Comparison of ENCODE assay signal across 14 cellular contexts in the genomic region with DNA sequence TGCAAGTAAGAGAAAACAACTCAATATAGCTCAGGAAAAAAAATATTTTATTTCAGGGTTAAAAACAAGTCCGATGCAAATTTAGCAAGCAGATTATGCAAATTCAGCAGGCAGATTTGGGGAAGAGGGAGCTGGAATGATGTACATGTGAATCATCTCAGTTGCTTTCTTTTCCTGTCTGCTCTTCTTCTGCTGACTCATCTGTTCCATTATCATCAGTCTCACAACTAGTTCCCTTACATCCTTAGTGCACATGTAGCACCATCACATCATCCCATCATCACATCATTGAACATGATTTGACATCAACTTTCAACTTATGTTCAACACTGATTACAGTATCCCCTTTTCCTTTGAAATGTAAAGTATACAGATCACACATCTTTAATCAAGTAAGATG. TPM values are rescaled to one million over a fixed set of nuclear protein-coding genes. Genes with fewer than 3 reads are reported as not detected.
A peak's percentile ranks its signal among the peaks of the same experiment; 100 is the strongest.
DNase-seq lines count a peak whose midpoint lies in the region; ATAC-seq and TF ChIP-seq lines count a peak whose summit lies in the region.
"Had no signal": no experiment of that assay in that cellular context is flagged by ENCODE, and none has a peak within 500 bp of the region (broad histone marks: within the 10 kb centered on the region; RNA-seq: fewer than 3 reads in every experiment).

No MANE protein-coding gene starts in this region.

- H3K9me3 Mint-ChIP-seq in activated T-helper 17 cell treated with anti-CD3 and anti-CD28 coated beads, Interleukin-2, amount 50 U/mL, for 72 hours: no peaks in the 10 kb centered on the region

- no peak overlapping the region for H3K27ac ChIP-seq in substantia nigra (ENCODE audit: low read depth, low read length, poor library complexity, severe bottlenecking)
- H3K27ac ChIP-seq: HL-60, left ventricle myocardium inferior, tibial artery had no signal

- H3K4me1 Mint-ChIP-seq in activated T-helper 17 cell treated with anti-CD3 and anti-CD28 coated beads, Interleukin-2, amount 50 U/mL, for 72 hours: peaks cover 5% of the 10 kb centered on the region

- no peak overlapping the region for H3K4me3 Mint-ChIP-seq in activated T-helper 17 cell treated with anti-CD3 and anti-CD28 coated beads, Interleukin-2, amount 50 U/mL, for 72 hours
- H3K4me3 Mint-ChIP-seq: CD4-positive, alpha-beta T cell had no signal

- H3K36me3 Mint-ChIP-seq in activated T-helper 17 cell treated with anti-CD3 and anti-CD28 coated beads, Interleukin-2, amount 50 U/mL, for 72 hours (ENCODE audit: low read depth): no peaks in the 10 kb centered on the region

- peak; percentile 4 for DNase-seq in GM10266 (ENCODE audit: extremely low spot score)
- DNase-seq in MV-4-11 (lab: John Stamatoyannopoulos, UW): no peak
- no peak for DNase-seq in effector CD8-positive, alpha-beta T cell (lab: John Stamatoyannopoulos, UW)
- DNase-seq in substantia nigra (lab: John Stamatoyannopoulos, UW): no peak
- DNase-seq in activated CD4-positive, alpha-beta T cell treated with anti-CD3 and anti-CD28 coated beads, Interleukin-2, amount 50 U/mL, for 48 hours: no peak
- DNase-seq: CD4-positive, alpha-beta T cell; left ventricle myocardium inferior; NCI-H2171; tibial artery had no signal

- H3K27me3 Mint-ChIP-seq in activated T-helper 17 cell treated with anti-CD3 and anti-CD28 coated beads, Interleukin-2, amount 50 U/mL, for 72 hours: no peaks in the 10 kb centered on the region
- H3K27me3 Mint-ChIP-seq: CD4-positive, alpha-beta T cell had no signal

- no peak overlapping the region for H3K27ac Mint-ChIP-seq in activated T-helper 17 cell treated with anti-CD3 and anti-CD28 coated beads, Interleukin-2, amount 50 U/mL, for 72 hours
- H3K27ac Mint-ChIP-seq: CD4-positive, alpha-beta T cell had no signal

- no peak for TF ChIP-seq CTCF in GM10266 (IDR thresholded peaks at IDR 0.05; ENCODE audit: control insufficient read depth, insufficient read depth, low read depth, missing control alignments)

- ATAC-seq in GM19463 (IDR thresholded peaks at IDR 0.05; ENCODE audit: unreplicated experiment) (peak; percentile 51), HG03196 (IDR thresholded peaks at IDR 0.05; ENCODE audit: unreplicated experiment) (peak; percentile 45)
- ATAC-seq in activated T-helper 17 cell treated with anti-CD3 and anti-CD28 coated beads, Interleukin-2, amount 50 U/mL, for 72 hours (replicated peaks): peak; percentile 68

RNA-seq across cellular contexts. Expression of a gene that starts 11.5 kb away (rescaled TPM):
- not detected for total RNA-seq in activated T-helper 17 cell treated with anti-CD3 and anti-CD28 coated beads, Interleukin-2, amount 50 U/mL, for 72 hours
- total RNA-seq: CD4-positive, alpha-beta T cell; left ventricle myocardium inferior; posterior vena cava had no signal

RNA-seq across cellular contexts. Expression of a gene that starts 16.9 kb away (rescaled TPM):
- not detected for total RNA-seq in activated T-helper 17 cell treated with anti-CD3 and anti-CD28 coated beads, Interleukin-2, amount 50 U/mL, for 72 hours
- total RNA-seq: CD4-positive, alpha-beta T cell; left ventricle myocardium inferior; posterior vena cava had no signal

RNA-seq across cellular contexts. Expression of a gene that starts 40.9 kb away (rescaled TPM):
- total RNA-seq in activated T-helper 17 cell treated with anti-CD3 and anti-CD28 coated beads, Interleukin-2, amount 50 U/mL, for 72 hours: not detected
- total RNA-seq: CD4-positive, alpha-beta T cell; left ventricle myocardium inferior; posterior vena cava had no signal
